Comparison of ENCODE assay signal across 24 cellular contexts in the genomic region with DNA sequence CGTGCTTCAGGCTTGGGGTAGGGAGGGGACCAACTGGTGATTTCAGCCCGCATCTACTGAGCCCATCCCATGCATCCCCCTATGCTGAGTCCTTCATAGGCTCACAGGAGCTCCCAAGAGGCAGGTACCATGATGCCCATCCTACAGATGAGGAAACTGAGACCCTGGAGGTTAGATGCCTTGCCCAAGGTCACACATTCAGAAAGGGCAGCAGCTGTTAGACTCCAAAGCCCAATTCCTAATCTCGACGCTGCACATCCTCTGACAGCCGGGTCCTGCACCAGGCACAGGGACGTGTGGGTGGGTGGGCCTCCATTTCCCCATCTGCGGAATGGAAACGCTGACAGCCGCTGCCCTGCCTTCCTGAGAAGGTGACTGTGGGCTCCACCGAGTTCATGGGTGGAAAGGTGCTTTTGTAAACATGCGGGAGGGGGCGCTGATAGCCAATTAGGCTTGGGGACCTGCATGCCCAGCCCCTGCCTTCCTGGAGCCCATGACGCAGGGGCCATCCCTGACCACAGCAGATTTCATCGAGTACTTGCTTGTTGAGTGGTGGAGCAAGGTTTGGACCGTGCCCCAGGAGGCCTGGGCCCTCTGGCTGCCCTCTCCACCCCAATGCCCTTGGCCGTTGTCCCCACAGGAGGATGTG. TPM values are rescaled to one million over a fixed set of nuclear protein-coding genes. Genes with fewer than 3 reads are reported as not detected.
DNase-seq lines count a peak whose midpoint lies in the region; ATAC-seq and TF ChIP-seq lines count a peak whose summit lies in the region.
"Had no signal": no experiment of that assay in that cellular context is flagged by ENCODE, and none has a peak within 500 bp of the region (broad histone marks: within the 10 kb centered on the region; RNA-seq: fewer than 3 reads in every experiment).

No MANE protein-coding gene starts in this region.

- H3K36me3 Mint-ChIP-seq in glutamatergic neuron (ENCODE audit: unreplicated experiment) = no peaks in the 10 kb centered on the region
- H3K36me3 Mint-ChIP-seq: activated CD8-positive, alpha-beta memory T cell treated with anti-CD3 and anti-CD28 coated beads, Interleukin-2, amount 10 ng/mL, durations not matched to agents 7 days and 5 days; CD8-positive, alpha-beta memory T cell had no signal

- H4K20me1 ChIP-seq in OCI-LY1 (ENCODE audit: insufficient read depth, low read length) (no peaks in the 10 kb centered on the region), OCI-LY7 (ENCODE audit: insufficient read depth, low read length) (no peaks in the 10 kb centered on the region)

- H2BK120ac ChIP-seq in neuronal stem cell (ENCODE audit: low read depth, low read length) = peak overlapping the region; percentile 21

- CTCF ChIA-PET in OCI-LY7 (lab: Charles Lee; ENCODE audit: unreplicated experiment) = interaction anchor here (0.6 kb wide), 1 partner anchor 18 kb away, joined by 3 read pairs; no protein-coding TSS in a partner anchor

- peaks cover 23% of the 10 kb centered on the region for H3K4me1 ChIP-seq in OCI-LY1 (ENCODE audit: insufficient read depth, low read length, severe bottlenecking)
- peaks cover 8 to 22% of the 10 kb centered on the region in 2 donors for H3K4me1 ChIP-seq in neuronal stem cell (ENCODE audit: control insufficient read depth in 2 of 2, insufficient read depth in 1 of 2, low read depth in 1 of 2, low read length in 2 of 2)
- peaks cover 14% of the 10 kb centered on the region for H3K4me1 ChIP-seq in OCI-LY7 (ENCODE audit: insufficient read depth, low read length, poor library complexity, severe bottlenecking)
- H3K4me1 ChIP-seq in body of pancreas = peaks cover 14% of the 10 kb centered on the region
- H3K4me1 ChIP-seq: parathyroid adenoma had no signal

- H3K4me3 ChIP-seq in OCI-LY1 (ENCODE audit: low read depth, low read length, poor library complexity, severe bottlenecking) (no peak overlapping the region), neuronal stem cell (ENCODE audit: low read length in 2 of 2) (peak overlapping the region in 1 of 2 donors; percentile 20), OCI-LY7 (ENCODE audit: low read depth, low read length, poor library complexity, severe bottlenecking) (no peak overlapping the region), body of pancreas (no peak overlapping the region)

- H3K27me3 Mint-ChIP-seq in glutamatergic neuron (ENCODE audit: unreplicated experiment) = peaks cover 13% of the 10 kb centered on the region

- peak overlapping the region; percentile 97 for H3K27ac Mint-ChIP-seq in glutamatergic neuron (ENCODE audit: unreplicated experiment)
- H3K27ac Mint-ChIP-seq: activated CD8-positive, alpha-beta memory T cell treated with anti-CD3 and anti-CD28 coated beads, Interleukin-2, amount 10 ng/mL, durations not matched to agents 7 days and 5 days; activated naive CD8-positive, alpha-beta T cell treated with anti-CD3 and anti-CD28 coated beads, Interleukin-2, amount 50 U/mL, for 24 hours; activated T-helper 17 cell treated with anti-CD3 and anti-CD28 coated beads, Interleukin-2, amount 50 U/mL, for 72 hours had no signal

- ATAC-seq in body of pancreas = no peak
- ATAC-seq: activated CD8-positive, alpha-beta memory T cell treated with anti-CD3 and anti-CD28 coated beads, Interleukin-2, amount 10 ng/mL, durations not matched to agents 7 days and 5 days; activated naive CD8-positive, alpha-beta T cell treated with anti-CD3 and anti-CD28 coated beads, Interleukin-2, amount 50 U/mL, for 24 hours; activated T-helper 17 cell treated with anti-CD3 and anti-CD28 coated beads, Interleukin-2, amount 50 U/mL, for 72 hours had no signal

- POLR2A ChIA-PET in OCI-LY7 (lab: Charles Lee) = no interaction called here

- H3K4me3 Mint-ChIP-seq in glutamatergic neuron (ENCODE audit: unreplicated experiment) = peak overlapping the region; percentile 93
- H3K4me3 Mint-ChIP-seq: activated CD8-positive, alpha-beta memory T cell treated with anti-CD3 and anti-CD28 coated beads, Interleukin-2, amount 10 ng/mL, durations not matched to agents 7 days and 5 days; activated naive CD8-positive, alpha-beta T cell treated with anti-CD3 and anti-CD28 coated beads, Interleukin-2, amount 50 U/mL, for 24 hours had no signal

- H3K9me2 ChIP-seq in OCI-LY1 (ENCODE audit: low read depth, low read length) (no peaks in the 10 kb centered on the region), OCI-LY7 (ENCODE audit: insufficient read depth, low read length) (no peaks in the 10 kb centered on the region)

- H3K9me3 ChIP-seq in OCI-LY1 (ENCODE audit: low read length) (no peaks in the 10 kb centered on the region), neuronal stem cell (replicated peaks in 1 of 2; ENCODE audit: control insufficient read depth in 2 of 2, insufficient read depth in 1 of 2, low read depth in 1 of 2, low read length in 2 of 2) (no peaks in the 10 kb centered on the region), OCI-LY7 (ENCODE audit: low read length) (no peaks in the 10 kb centered on the region), body of pancreas (no peaks in the 10 kb centered on the region)

- H2BK15ac ChIP-seq in neuronal stem cell (ENCODE audit: low read length) = no peak overlapping the region

- no peak overlapping the region for H3K27ac ChIP-seq in OCI-LY1 (ENCODE audit: low read depth, low read length, poor library complexity, severe bottlenecking)
- H3K27ac ChIP-seq in neuronal stem cell (replicated peaks; ENCODE audit: low read length) = no peak overlapping the region
- no peak overlapping the region for H3K27ac ChIP-seq in OCI-LY7 (ENCODE audit: low read depth, low read length, poor library complexity, severe bottlenecking)
- no peak overlapping the region for H3K27ac ChIP-seq in body of pancreas
- H3K27ac ChIP-seq: parathyroid adenoma had no signal

- H3K23ac ChIP-seq in neuronal stem cell (ENCODE audit: low read depth, low read length, poor library complexity) = peak overlapping the region; percentile 8

- H3K79me2 ChIP-seq in OCI-LY1 (ENCODE audit: insufficient read depth, low read length) (no peaks in the 10 kb centered on the region), OCI-LY7 (ENCODE audit: insufficient read depth, low read depth, low read length) (no peaks in the 10 kb centered on the region)
- H3K79me2 ChIP-seq: parathyroid adenoma had no signal

- H3K4me2 ChIP-seq in OCI-LY1 (ENCODE audit: low read length) (no peak overlapping the region), neuronal stem cell (ENCODE audit: insufficient read depth, low read length, poor library complexity, severe bottlenecking) (no peak overlapping the region), OCI-LY7 (ENCODE audit: low read length) (no peak overlapping the region)

- peak overlapping the region; percentile 63 for H2BK12ac ChIP-seq in neuronal stem cell (ENCODE audit: low read length)

- no peak overlapping the region for H2BK5ac ChIP-seq in neuronal stem cell (ENCODE audit: low read length)

- H3F3A ChIP-seq in OCI-LY1 (ENCODE audit: insufficient read depth, low read length) = no peaks in the 10 kb centered on the region

- BruUV-seq in OCI-LY7 (replicated peaks; lab: Mats Ljungman, UMichigan) = no TSS peak

- no peaks in the 10 kb centered on the region for H3K36me3 ChIP-seq in OCI-LY1 (ENCODE audit: insufficient read depth, low read length)
- H3K36me3 ChIP-seq in neuronal stem cell (replicated peaks in 1 of 2; ENCODE audit: control insufficient read depth in 2 of 2, insufficient read depth in 2 of 2, low read length in 2 of 2) = peaks cover 0 to 10% of the 10 kb centered on the region in 2 donors
- H3K36me3 ChIP-seq in OCI-LY7 (ENCODE audit: insufficient read depth, low read length) = no peaks in the 10 kb centered on the region
- H3K36me3 ChIP-seq in body of pancreas (replicated peaks in 1 of 2; ENCODE audit: insufficient read depth in 1 of 2, low read depth in 2 of 2) = no peaks in the 10 kb centered on the region

- H3K79me1 ChIP-seq in neuronal stem cell (ENCODE audit: low read depth, low read length) = peaks cover 9% of the 10 kb centered on the region

- peak overlapping the region; percentile 29 for H4K8ac ChIP-seq in neuronal stem cell (ENCODE audit: low read depth, low read length)

- peaks cover 17% of the 10 kb centered on the region for H3K4me1 Mint-ChIP-seq in glutamatergic neuron (ENCODE audit: low read depth, unreplicated experiment)

- DNase-seq in D341Med (ENCODE audit: low spot score) (peak; percentile 10), glutamatergic neuron (no peak), neuronal stem cell (ENCODE audit: low spot score) (no peak), NCI-H345 (lab: John Stamatoyannopoulos, UW) (no peak), OCI-LY7 (ENCODE audit: low spot score) (no peak), cardiac septum (ENCODE audit: low spot score) (no peak), body of pancreas (no peak)
- DNase-seq: activated CD4-positive, alpha-beta T cell treated with anti-CD3 and anti-CD28 coated beads for 48 hours; activated CD8-positive, alpha-beta memory T cell treated with anti-CD3 and anti-CD28 coated beads, Interleukin-2, amount 10 ng/mL, durations not matched to agents 7 days and 5 days; activated naive CD8-positive, alpha-beta T cell treated with anti-CD3 and anti-CD28 coated beads, Interleukin-2, amount 50 U/mL, for 24 hours; CD8-positive, alpha-beta memory T cell; kidney; NCI-H1417; NCI-H526 treated with DMSO at 0.1 percent for 48 hours; OCI-M1; SIG-M5 had no signal

- no CpG with 5 or more reads among the region's 16 CpGs for WGBS in neuronal stem cell (ENCODE audit: extremely low coverage in 2 of 2, insufficient read length in 2 of 2, insufficient replicate concordance in 1 of 2), 2 donors
- 78 to 85% methylated on average over 9 to 16 of the region's 16 CpGs for WGBS in body of pancreas, 2 donors

- peak overlapping the region; percentile 58 for H2AK5ac ChIP-seq in neuronal stem cell (ENCODE audit: low read depth, low read length)

- H3K14ac ChIP-seq in neuronal stem cell (ENCODE audit: low read length) = no peak overlapping the region

- peak overlapping the region; percentile 68 for H3K18ac ChIP-seq in neuronal stem cell (ENCODE audit: low read length)

- TF ChIP-seq CTCF in OCI-LY1 (IDR thresholded peaks at IDR 0.05; ENCODE audit: low read length) = peak; percentile 21; the same call in 1 of the 2 replicates
- no peak for TF ChIP-seq CTCF in glutamatergic neuron (IDR thresholded peaks at IDR 0.05; ENCODE audit: partially characterized antibody, unreplicated experiment)
- TF ChIP-seq CTCF in OCI-LY7 (conservative IDR thresholded peaks at IDR 0.05; ENCODE audit: low read length) = no peak
- no peak for TF ChIP-seq CTCF in body of pancreas (IDR thresholded peaks at IDR 0.05)

- H3K9me3 Mint-ChIP-seq in glutamatergic neuron (ENCODE audit: unreplicated experiment) = peaks cover 9% of the 10 kb centered on the region
- H3K9me3 Mint-ChIP-seq: activated naive CD8-positive, alpha-beta T cell treated with anti-CD3 and anti-CD28 coated beads, Interleukin-2, amount 50 U/mL, for 24 hours; activated T-helper 17 cell treated with anti-CD3 and anti-CD28 coated beads, Interleukin-2, amount 50 U/mL, for 72 hours; CD8-positive, alpha-beta memory T cell had no signal

- no peak overlapping the region for H2AFZ ChIP-seq in OCI-LY1 (ENCODE audit: low read length)
- H2AFZ ChIP-seq in neuronal stem cell (ENCODE audit: low read length) = no peak overlapping the region
- H2AFZ ChIP-seq in OCI-LY7 (ENCODE audit: low read length) = no peak overlapping the region
- H2AFZ ChIP-seq: parathyroid adenoma had no signal

- H3K9ac ChIP-seq in OCI-LY1 (ENCODE audit: low read length) = no peak overlapping the region
- H3K9ac ChIP-seq in neuronal stem cell (ENCODE audit: low read depth, low read length, poor library complexity) = peak overlapping the region; percentile 35
- H3K9ac ChIP-seq: parathyroid adenoma had no signal

- no peak overlapping the region for H4K91ac ChIP-seq in neuronal stem cell (ENCODE audit: low read depth, low read length, poor library complexity)

- peak overlapping the region; percentile 59 for H3K4ac ChIP-seq in neuronal stem cell (ENCODE audit: low read length)

- peaks cover 34% of the 10 kb centered on the region for H3K27me3 ChIP-seq in OCI-LY1 (ENCODE audit: insufficient read depth, low read length)
- no peaks in the 10 kb centered on the region for H3K27me3 ChIP-seq in neuronal stem cell (ENCODE audit: control insufficient read depth in 3 of 3, insufficient read depth in 3 of 3, low read depth in 1 of 3, low read length in 3 of 3)
- no peaks in the 10 kb centered on the region for H3K27me3 ChIP-seq in body of pancreas

- TF ChIP-seq POLR2A in body of pancreas (IDR thresholded peaks at IDR 0.05) = no peak

- intact Hi-C loops in OCI-LY7 (cut with micrococcal nuclease; ENCODE audit: unreplicated experiment) (no loop called here), cardiac septum (cut with DNase I) (no loop called here), body of pancreas (cut with DNase I) (no loop called here)

RNA-seq across cellular contexts. Expression of a gene that starts 2.2 kb away (rescaled TPM):
- 276 TPM for total RNA-seq in glutamatergic neuron (ENCODE audit: unreplicated experiment)
- polyA plus RNA-seq in neuronal stem cell (2013, experiment 1 of 2) = 46.5 TPM
- 48.3 TPM for polyA plus RNA-seq in neuronal stem cell (2013, experiment 2 of 2)
- total RNA-seq in OCI-LY7 (2014; rRNA removed; shearing (Covaris generic)) = 0.08 and 0.35 TPM in 2 replicates
- 0.98 and 1.8 TPM in 2 replicates for total RNA-seq in OCI-LY7 (2022)
- 7.3 TPM for total RNA-seq in cardiac septum
- total RNA-seq in body of pancreas = 10 to 100 TPM; 13.0 to 29.0 TPM
- total RNA-seq: myocyte had no signal

RNA-seq across cellular contexts. Expression of a gene that starts 14.0 kb away (rescaled TPM):
- total RNA-seq in glutamatergic neuron (ENCODE audit: unreplicated experiment) (174 TPM), OCI-LY7 (2022) (121 and 142 TPM in 2 replicates), cardiac septum (86.1 TPM), body of pancreas (10 to 100 TPM; 58.4 to 61.6 TPM)
- 120 TPM for polyA plus RNA-seq in neuronal stem cell (2013, experiment 1 of 2)
- 119 TPM for polyA plus RNA-seq in neuronal stem cell (2013, experiment 2 of 2)
- total RNA-seq in OCI-LY7 (2014; rRNA removed; shearing (Covaris generic)) = 45.4 and 47.7 TPM in 2 replicates

RNA-seq across cellular contexts. Expression of a gene that starts 45.4 kb away (rescaled TPM):
- total RNA-seq in glutamatergic neuron (ENCODE audit: unreplicated experiment) (147 TPM), OCI-LY7 (2022) (66.9 and 67.5 TPM in 2 replicates), cardiac septum (65.7 TPM), body of pancreas (100 to 1,000 TPM; 113 to 129 TPM)
- 95.6 TPM for polyA plus RNA-seq in neuronal stem cell (2013, experiment 1 of 2)
- polyA plus RNA-seq in neuronal stem cell (2013, experiment 2 of 2) = 101 TPM
- total RNA-seq in OCI-LY7 (2014; rRNA removed; shearing (Covaris generic)) = 82.0 and 104 TPM in 2 replicates

RNA-seq across cellular contexts. Expression of a gene that starts 56.2 kb away (rescaled TPM):
- total RNA-seq in glutamatergic neuron (ENCODE audit: unreplicated experiment) = not detected
- 0.08 TPM for polyA plus RNA-seq in neuronal stem cell (2013, experiment 1 of 2)
- 0.10 TPM for polyA plus RNA-seq in neuronal stem cell (2013, experiment 2 of 2)
- not detected in 2 replicates for total RNA-seq in OCI-LY7 (2014; rRNA removed; shearing (Covaris generic))
- total RNA-seq in OCI-LY7 (2022) = not detected in 2 replicates
- 2.0 TPM for total RNA-seq in cardiac septum
- total RNA-seq in body of pancreas = 10 to 100 TPM in 1 of 2 donors, 1 to 10 TPM in 1; 4.9 to 24.6 TPM
- total RNA-seq: activated CD8-positive, alpha-beta memory T cell treated with anti-CD3 and anti-CD28 coated beads, Interleukin-2, amount 10 ng/mL, durations not matched to agents 7 days and 5 days; activated T-helper 17 cell treated with anti-CD3 and anti-CD28 coated beads, Interleukin-2, amount 50 U/mL, for 72 hours; CD8-positive, alpha-beta memory T cell; frontal cortex; lung microvascular endothelial cell; myocyte; T-helper 1 cell treated with Interleukin-12 subunit alpha and Interleukin-12 subunit beta and Interleukin-4 antibody, amounts not matched to agents 30 ng/mL and 1 ng/mL, for 36 hours had no signal
- polyA plus RNA-seq: AG04450; CD8-positive, alpha-beta memory T cell had no signal
